8 cellular contexts compared by ENCODE assay signal in genomic region chr7:67226340-67226907, GRCh38.
DNase-seq lines count a peak whose midpoint lies in the region; ATAC-seq, FAIRE-seq and TF ChIP-seq lines count a peak whose summit lies in the region.
"Not testable (repeated sequence)": the region's sequence is repeated elsewhere in the genome, so short reads cannot be mapped to it uniquely, and the experiment has no call there.

No MANE protein-coding gene starts in this region.

- not testable (repeated sequence) for H3K4me3 ChIP-seq in foreskin fibroblast (ENCODE audit: low read depth in 1 of 2, low read length in 2 of 2); lung

- not testable (repeated sequence) for H3K4me1 ChIP-seq in lung (ENCODE audit: control insufficient read depth in 2 of 2, insufficient read depth in 2 of 2, low read length in 2 of 2)

- H3K36me3 Mint-ChIP-seq in activated CD8-positive, alpha-beta T cell treated with anti-CD3 and anti-CD28 coated beads, Interleukin-2, amount 10 ng/mL, durations not matched to agents 7 days and 5 days (ENCODE audit: low read depth) = peaks cover 32% of the 10 kb centered on the region
- H3K36me3 Mint-ChIP-seq in MCF 10A (ENCODE audit: insufficient read depth, unreplicated experiment) = peaks cover 11% of the 10 kb centered on the region

- not testable (repeated sequence) for FAIRE-seq in RCC 7860 (lab: Jason Lieb, UNC)

- not testable (repeated sequence) for H3K27ac Mint-ChIP-seq in activated CD8-positive, alpha-beta T cell treated with anti-CD3 and anti-CD28 coated beads, Interleukin-2, amount 10 ng/mL, durations not matched to agents 7 days and 5 days; MCF 10A (ENCODE audit: low read depth, unreplicated experiment)

- CTCF ChIA-PET in activated CD8-positive, alpha-beta T cell treated with anti-CD3 and anti-CD28 coated beads, Interleukin-2, amount 10 ng/mL, durations not matched to agents 7 days and 5 days (lab: Charles Lee); MCF 10A (lab: Yijun Ruan, JAX): not testable (repeated sequence)

- not testable (repeated sequence) for ATAC-seq in activated CD8-positive, alpha-beta T cell treated with anti-CD3 and anti-CD28 coated beads, Interleukin-2, amount 10 ng/mL, durations not matched to agents 7 days and 5 days; lung (ENCODE audit: insufficient read depth, low FRiP score)

- intact Hi-C loops in MCF 10A (cut with micrococcal nuclease) = not testable (repeated sequence)

- H3K27ac ChIP-seq in lung (ENCODE audit: low read depth in 1 of 2, low read length in 1 of 2) = peak overlapping the region in 1 of 2 donors; percentile 42

- peak; percentile 30 for DNase-seq in DMS 273 (lab: John Stamatoyannopoulos, UW; ENCODE audit: unreplicated experiment)
- DNase-seq in HUDEP-2 (lab: John Stamatoyannopoulos, UW; ENCODE audit: unreplicated experiment in 76 of 76) = peak in 68 of 76 experiments; percentile 9 to 91 (median 48)
- peak; percentile 65 for DNase-seq in RCC 7860 (ENCODE audit: low spot score)
- DNase-seq in activated CD8-positive, alpha-beta T cell treated with anti-CD3 and anti-CD28 coated beads, Interleukin-2, amount 10 ng/mL, durations not matched to agents 7 days and 5 days = peak; percentile 23
- DNase-seq in MCF 10A (ENCODE audit: unreplicated experiment) = peak; percentile 38
- DNase-seq in foreskin fibroblast = peak; percentile 43 to 67
- peak; percentile 36 for DNase-seq in lung (ENCODE audit: low spot score)
- peak; percentile 16 for DNase-seq in stimulated activated CD4-positive, alpha-beta T cell treated with anti-CD3 and anti-CD28 coated beads, Interleukin-15, amount 100 ng/mL, for 24 hours

- H3K4me3 Mint-ChIP-seq in activated CD8-positive, alpha-beta T cell treated with anti-CD3 and anti-CD28 coated beads, Interleukin-2, amount 10 ng/mL, durations not matched to agents 7 days and 5 days; MCF 10A (ENCODE audit: unreplicated experiment): not testable (repeated sequence)

- not testable (repeated sequence) for H3K27me3 ChIP-seq in lung (ENCODE audit: control insufficient read depth, insufficient read depth)

- not testable (repeated sequence) for H3K4me1 Mint-ChIP-seq in activated CD8-positive, alpha-beta T cell treated with anti-CD3 and anti-CD28 coated beads, Interleukin-2, amount 10 ng/mL, durations not matched to agents 7 days and 5 days (ENCODE audit: low read depth)
- peaks cover 18% of the 10 kb centered on the region for H3K4me1 Mint-ChIP-seq in MCF 10A (ENCODE audit: insufficient read depth, unreplicated experiment)

- H3K9me3 Mint-ChIP-seq in activated CD8-positive, alpha-beta T cell treated with anti-CD3 and anti-CD28 coated beads, Interleukin-2, amount 10 ng/mL, durations not matched to agents 7 days and 5 days (ENCODE audit: insufficient read depth) = peaks cover 26% of the 10 kb centered on the region
- not testable (repeated sequence) for H3K9me3 Mint-ChIP-seq in MCF 10A (ENCODE audit: unreplicated experiment)

- not testable (repeated sequence) for H3K27me3 Mint-ChIP-seq in activated CD8-positive, alpha-beta T cell treated with anti-CD3 and anti-CD28 coated beads, Interleukin-2, amount 10 ng/mL, durations not matched to agents 7 days and 5 days (ENCODE audit: low read depth); MCF 10A (ENCODE audit: insufficient read depth, unreplicated experiment)

- H3K9me3 ChIP-seq in lung (ENCODE audit: control insufficient read depth in 2 of 2, insufficient read depth in 1 of 2, low read length in 1 of 2) = not testable (repeated sequence)

- not testable (repeated sequence) for BruUV-seq in MCF 10A (replicated peaks; lab: Mats Ljungman, UMichigan)

- not testable (repeated sequence) for H3K36me3 ChIP-seq in lung (ENCODE audit: control insufficient read depth in 2 of 2, insufficient read depth in 2 of 2, low read length in 2 of 2)

- POLR2A ChIA-PET in activated CD8-positive, alpha-beta T cell treated with anti-CD3 and anti-CD28 coated beads, Interleukin-2, amount 10 ng/mL, durations not matched to agents 7 days and 5 days (lab: Charles Lee); MCF 10A (lab: Yijun Ruan, JAX): not testable (repeated sequence)

- 54 to 77% methylated on average over 5 of the region's 5 CpGs for WGBS in lung, 2 donors

- not testable (repeated sequence) for TF ChIP-seq CTCF in MCF 10A (IDR thresholded peaks at IDR 0.05; ENCODE audit: unreplicated experiment); foreskin fibroblast (IDR thresholded peaks at IDR 0.05; ENCODE audit: low read depth, low read length); lung (IDR thresholded peaks at IDR 0.05; ENCODE audit: control extremely low read depth, extremely low read depth)
